Comparison of ENCODE assay signal across 17 cellular contexts in the genomic region with DNA sequence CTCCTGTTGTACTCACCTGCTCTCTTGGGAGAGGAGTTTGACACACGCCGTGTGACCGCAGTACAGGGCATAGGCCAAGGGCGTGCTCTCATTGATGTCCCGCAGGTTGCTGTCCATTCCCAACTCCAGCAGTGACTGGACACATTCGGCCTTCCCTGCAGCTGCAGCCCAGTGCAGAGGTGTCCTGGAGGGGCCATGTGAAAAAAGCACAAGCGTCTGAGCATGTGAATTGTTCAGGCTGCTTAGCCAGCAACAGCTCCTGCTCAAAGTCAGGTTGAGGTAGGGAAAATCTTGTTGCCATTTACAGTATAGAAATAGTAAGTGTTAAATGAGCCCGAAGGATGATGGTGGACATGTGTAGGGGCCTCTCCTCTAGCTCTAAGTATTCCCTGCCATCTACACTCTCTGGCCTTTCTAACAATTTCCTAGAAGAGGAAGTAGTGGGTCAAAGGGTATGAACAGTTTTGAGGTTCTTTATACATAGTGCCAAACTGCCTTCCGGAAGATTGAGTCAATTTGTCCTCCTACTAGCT.
DNase-seq lines count a peak whose midpoint lies in the region; ATAC-seq and TF ChIP-seq lines count a peak whose summit lies in the region.
"Had no signal": no experiment of that assay in that cellular context is flagged by ENCODE, and none has a peak within 500 bp of the region (broad histone marks: within the 10 kb centered on the region; RNA-seq: fewer than 3 reads in every experiment).

No MANE protein-coding gene starts in this region.

- H3K4me1 ChIP-seq in cardiac muscle cell (ENCODE audit: low read depth) = no peaks in the 10 kb centered on the region
- H3K4me1 ChIP-seq in left ventricle myocardium inferior = no peaks in the 10 kb centered on the region
- H3K4me1 ChIP-seq in thymus (ENCODE audit: control insufficient read depth, insufficient read depth, low read length) = no peaks in the 10 kb centered on the region
- H3K4me1 ChIP-seq: parathyroid adenoma, stomach, vagina had no signal

- H3K36me3 ChIP-seq in cardiac muscle cell (no peaks in the 10 kb centered on the region), left ventricle myocardium inferior (no peaks in the 10 kb centered on the region), thymus (ENCODE audit: control insufficient read depth, insufficient read depth) (no peaks in the 10 kb centered on the region)
- H3K36me3 ChIP-seq: MG63, stomach, vagina had no signal

- TF ChIP-seq CTCF in cardiac muscle cell (IDR thresholded peaks at IDR 0.05; ENCODE audit: low read depth, low read length) (no peak), left ventricle myocardium inferior (IDR thresholded peaks at IDR 0.05; ENCODE audit: borderline replicate concordance) (no peak)

- ATAC-seq in activated CD8-positive, alpha-beta memory T cell treated with anti-CD3 and anti-CD28 coated beads, Interleukin-2, amount 10 ng/mL, durations not matched to agents 7 days and 5 days = no peak

- DNase-seq in cardiac muscle cell (ENCODE audit: low read depth in 1 of 2, low spot score in 1 of 2) = peak in 1 of 2 donors; percentile 10
- no peak for DNase-seq in left ventricle myocardium inferior
- peak; percentile 90 for DNase-seq in NOMO-1 treated with DMSO at 0.1 percent for 48 hours (lab: John Stamatoyannopoulos, UW; ENCODE audit: unreplicated experiment)
- DNase-seq in dermis blood vessel endothelial cell = peak; percentile 68
- no peak for DNase-seq in activated CD8-positive, alpha-beta memory T cell treated with anti-CD3 and anti-CD28 coated beads, Interleukin-2, amount 10 ng/mL, durations not matched to agents 7 days and 5 days
- no peak for DNase-seq in SHP77 (lab: John Stamatoyannopoulos, UW)
- DNase-seq in retina = no peak
- DNase-seq: activated gamma-delta T cell, Calu3, dorsolateral prefrontal cortex, kidney, MG63, stomach had no signal

- WGBS in thymus = 93% methylated on average over 9 of the region's 9 CpGs

- no peaks in the 10 kb centered on the region for H3K9me3 ChIP-seq in cardiac muscle cell (ENCODE audit: low read depth)
- H3K9me3 ChIP-seq in left ventricle myocardium inferior (replicated peaks) = no peaks in the 10 kb centered on the region
- H3K9me3 ChIP-seq in thymus (ENCODE audit: control insufficient read depth) = no peaks in the 10 kb centered on the region
- H3K9me3 ChIP-seq: MG63, stomach, vagina had no signal

- no peak overlapping the region for H3K27ac Mint-ChIP-seq in activated CD8-positive, alpha-beta memory T cell treated with anti-CD3 and anti-CD28 coated beads, Interleukin-2, amount 10 ng/mL, durations not matched to agents 7 days and 5 days

- H3K36me3 Mint-ChIP-seq in activated CD8-positive, alpha-beta memory T cell treated with anti-CD3 and anti-CD28 coated beads, Interleukin-2, amount 10 ng/mL, durations not matched to agents 7 days and 5 days = no peaks in the 10 kb centered on the region

- H3K4me3 ChIP-seq in cardiac muscle cell = no peak overlapping the region
- no peak overlapping the region for H3K4me3 ChIP-seq in left ventricle myocardium inferior
- H3K4me3 ChIP-seq in thymus (ENCODE audit: low read length) = no peak overlapping the region
- H3K4me3 ChIP-seq: dorsolateral prefrontal cortex, MG63, stomach, vagina had no signal

- no peak overlapping the region for H3K4me3 Mint-ChIP-seq in activated CD8-positive, alpha-beta memory T cell treated with anti-CD3 and anti-CD28 coated beads, Interleukin-2, amount 10 ng/mL, durations not matched to agents 7 days and 5 days

- peak overlapping the region; percentile 24 for H3K27ac ChIP-seq in cardiac muscle cell
- H3K27ac ChIP-seq in left ventricle myocardium inferior (replicated peaks) = no peak overlapping the region
- peak overlapping the region; percentile 31 for H3K27ac ChIP-seq in thymus (ENCODE audit: low read depth)
- H3K27ac ChIP-seq: dorsolateral prefrontal cortex, parathyroid adenoma, stomach, vagina, VCaP had no signal

- no peaks in the 10 kb centered on the region for H3K4me1 Mint-ChIP-seq in activated CD8-positive, alpha-beta memory T cell treated with anti-CD3 and anti-CD28 coated beads, Interleukin-2, amount 10 ng/mL, durations not matched to agents 7 days and 5 days

- H3K27me3 Mint-ChIP-seq in activated CD8-positive, alpha-beta memory T cell treated with anti-CD3 and anti-CD28 coated beads, Interleukin-2, amount 10 ng/mL, durations not matched to agents 7 days and 5 days = peaks cover 4% of the 10 kb centered on the region

- no peaks in the 10 kb centered on the region for H3K9me3 Mint-ChIP-seq in activated CD8-positive, alpha-beta memory T cell treated with anti-CD3 and anti-CD28 coated beads, Interleukin-2, amount 10 ng/mL, durations not matched to agents 7 days and 5 days (ENCODE audit: low read depth)

- CTCF ChIA-PET in activated CD8-positive, alpha-beta memory T cell treated with anti-CD3 and anti-CD28 coated beads, Interleukin-2, amount 10 ng/mL, durations not matched to agents 7 days and 5 days (lab: Charles Lee) = no interaction called here

- intact Hi-C loops in left ventricle myocardium inferior (cut with micrococcal nuclease) = no loop called here

- H3K27me3 ChIP-seq in cardiac muscle cell (no peaks in the 10 kb centered on the region), left ventricle myocardium inferior (ENCODE audit: low read depth) (no peaks in the 10 kb centered on the region), thymus (ENCODE audit: control insufficient read depth, insufficient read depth) (no peaks in the 10 kb centered on the region)
- H3K27me3 ChIP-seq: dorsolateral prefrontal cortex, MG63, stomach, vagina had no signal

Comparison
In these comparisons a context has a peak if more than half of its experiments do, and no peak if none do; other contexts are left out.
1. DNase-seq: peak in NOMO-1 treated with DMSO at 0.1 percent for 48 hours (single experiment) and dermis blood vessel endothelial cell (single experiment); none in left ventricle myocardium inferior (single experiment), activated CD8-positive, alpha-beta memory T cell treated with anti-CD3 and anti-CD28 coated beads, Interleukin-2, amount 10 ng/mL, durations not matched to agents 7 days and 5 days (single experiment), SHP77 (0 of 2) and retina (single experiment).